2 cellular contexts compared by ENCODE assay signal in genomic region chr16:425740-426114, GRCh38.
TF ChIP-seq lines count a peak whose summit lies in the region.

No MANE protein-coding gene starts in this region.

TF ChIP-seq in IMR-90, 13 proteins besides CTCF, POLR2A, EP300 and RAD21:
- no peak for TF ChIP-seq RCOR1 (IDR thresholded peaks at IDR 0.05; ENCODE audit: insufficient replicate concordance, low read length)
- TF ChIP-seq RFX5 (IDR thresholded peaks at IDR 0.05; ENCODE audit: low read depth, low read length), result no peak
- TF ChIP-seq MXI1 (IDR thresholded peaks at IDR 0.05; ENCODE audit: borderline replicate concordance, low read depth, low read length), result no peak
- TF ChIP-seq MAZ (IDR thresholded peaks at IDR 0.05; ENCODE audit: borderline replicate concordance, low read depth, low read length), result no peak
- TF ChIP-seq CHD1 (IDR thresholded peaks at IDR 0.05; ENCODE audit: low read depth, low read length), result no peak
- no peak for TF ChIP-seq CEBPB (IDR thresholded peaks at IDR 0.05; ENCODE audit: low read depth, low read length)
- TF ChIP-seq USF2 (IDR thresholded peaks at IDR 0.05; ENCODE audit: low read depth, low read length), result no peak
- TF ChIP-seq SMC3 (IDR thresholded peaks at IDR 0.05; ENCODE audit: low read depth, low read length), result no peak
- TF ChIP-seq NFE2L2 (IDR thresholded peaks at IDR 0.05; ENCODE audit: low read depth, low read length), result no peak
- TF ChIP-seq ELK1 (IDR thresholded peaks at IDR 0.05; ENCODE audit: borderline replicate concordance, low read depth, low read length), result no peak
- TF ChIP-seq BHLHE40 (IDR thresholded peaks at IDR 0.05; ENCODE audit: low read depth, low read length), result no peak
- no peak for TF ChIP-seq FOS (IDR thresholded peaks at IDR 0.05; ENCODE audit: low read depth, low read length)
- no peak for TF ChIP-seq MAFK (IDR thresholded peaks at IDR 0.05; ENCODE audit: low read depth, low read length)

TF ChIP-seq in K562, 482 proteins besides CTCF, POLR2A, EP300 and RAD21:
- no peak for TF ChIP-seq SMAD2 (IDR thresholded peaks at IDR 0.05; ENCODE audit: low read depth, low read length)
- no peak for TF ChIP-seq MEF2D (tag; conservative IDR thresholded peaks at IDR 0.05; ENCODE audit: low read depth)
- TF ChIP-seq USF2 (CRISPR knock-in tag; IDR thresholded peaks at IDR 0.05), result no peak
- no peak for TF ChIP-seq RB1 (IDR thresholded peaks at IDR 0.05; ENCODE audit: low read depth)
- TF ChIP-seq ZBTB7A (IDR thresholded peaks at IDR 0.05; ENCODE audit: borderline replicate concordance, control insufficient read depth, low read depth, low read length), result no peak
- no peak for TF ChIP-seq NCOA6 (IDR thresholded peaks at IDR 0.05)
- TF ChIP-seq ZNF280B (CRISPR knock-in tag; IDR thresholded peaks at IDR 0.05), result no peak
- TF ChIP-seq DACH1 (IDR thresholded peaks at IDR 0.05; ENCODE audit: partially characterized antibody), result no peak
- no peak for TF ChIP-seq ETV1 (tag; conservative IDR thresholded peaks at IDR 0.05; ENCODE audit: low read depth)
- TF ChIP-seq YY1 (IDR thresholded peaks at IDR 0.05; ENCODE audit: borderline replicate concordance in 1 of 3, control insufficient read depth in 1 of 3, extremely low read depth in 1 of 3, insufficient read depth in 3 of 3, insufficient read length in 1 of 3, insufficient replicate concordance in 2 of 3, low read depth in 1 of 3, low read length in 2 of 3), result peak in 1 of 3 experiments; percentile 24
- 0 out of 2 replicates have a peak, but pooled peaks have one; percentile 24 for TF ChIP-seq ZNF644 (tag; IDR thresholded peaks at IDR 0.05; ENCODE audit: low read depth)
- TF ChIP-seq PHTF2 (CRISPR knock-in tag; IDR thresholded peaks at IDR 0.05), result no peak
